Comparison of ENCODE assay signal across 28 cellular contexts in the genomic region with DNA sequence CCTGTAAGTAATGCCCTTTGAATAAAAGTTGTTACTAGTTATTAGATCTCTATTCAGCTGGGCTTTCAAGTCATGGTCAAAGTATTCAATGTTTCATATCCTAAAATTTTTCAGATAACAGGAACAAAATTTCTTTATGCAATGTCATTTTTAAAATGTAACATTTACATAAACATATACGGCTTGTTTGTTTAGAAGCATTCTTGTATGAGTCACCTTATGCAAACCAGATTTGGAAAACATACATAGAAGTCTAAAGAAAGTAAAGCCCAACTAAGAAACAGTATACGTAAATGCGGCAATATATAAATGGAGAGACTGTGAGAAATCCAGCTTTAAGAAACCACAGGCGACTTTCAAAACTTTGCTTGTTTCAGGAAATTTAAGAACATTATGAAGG.
"Had no signal": no experiment of that assay in that cellular context is flagged by ENCODE, and none has a peak within 500 bp of the region (broad histone marks: within the 10 kb centered on the region; RNA-seq: fewer than 3 reads in every experiment).

No MANE protein-coding gene starts in this region.

- H2AFZ ChIP-seq: neural progenitor cell, parathyroid adenoma had no signal

- FAIRE-seq: islet of Langerhans had no signal

- H3K27me3 ChIP-seq: ascending aorta, cardiac muscle cell, esophagus muscularis mucosa, foreskin keratinocyte, left lung, neural progenitor cell, suprapubic skin, tibial artery, upper lobe of right lung had no signal

- H3K36me3 ChIP-seq: cardiac muscle cell had no signal

- ATAC-seq: activated CD4-positive, alpha-beta T cell treated with anti-CD3 and anti-CD28 coated beads for 36 hours; activated CD8-positive, alpha-beta T cell treated with anti-CD3 and anti-CD28 coated beads, Interleukin-2, amount 10 ng/mL, durations not matched to agents 7 days and 5 days; activated naive CD4-positive, alpha-beta T cell treated with anti-CD3 and anti-CD28 coated beads, Interleukin-2, amount 50 U/mL, for 72 hours; activated T-cell treated with anti-CD3 and anti-CD28 coated beads, Interleukin-2, amount 50 U/mL, for 72 hours; foreskin keratinocyte; left lung; lower lobe of right lung; natural killer cell; psoas muscle; upper lobe of right lung had no signal

- H3K9ac ChIP-seq: neural progenitor cell, parathyroid adenoma had no signal

- H3K4me1 ChIP-seq: ascending aorta, left lung, lower lobe of right lung, neural progenitor cell, psoas muscle, upper lobe of right lung had no signal

- H3K4me2 ChIP-seq: neural progenitor cell had no signal

- DNase-seq: activated B cell treated with CpG ODN at 0.5 μM for 24 hours; activated CD4-positive, alpha-beta T cell treated with anti-CD3 and anti-CD28 coated beads for 36 hours; activated CD8-positive, alpha-beta T cell treated with anti-CD3 and anti-CD28 coated beads, Interleukin-2, amount 10 ng/mL, durations not matched to agents 7 days and 5 days; activated naive CD4-positive, alpha-beta T cell; activated T-cell treated with anti-CD3 and anti-CD28 coated beads for 4 hours; activated T-cell treated with anti-CD3 and anti-CD28 coated beads, Interleukin-2, amount 50 U/mL, for 72 hours; cerebellar nuclear complex; cortex of kidney; foreskin keratinocyte; left lung; lower lobe of right lung; mesenchymal stem cell; natural killer cell; occipital lobe; psoas muscle; stimulated activated CD4-positive, alpha-beta T cell treated with anti-CD3 and anti-CD28 coated beads, Interleukin-15, amount 100 ng/mL, for 24 hours; stimulated activated naive CD4-positive, alpha-beta T cell; T-helper 2 cell; tibial artery; upper lobe of right lung had no signal

- H3K27ac ChIP-seq: ascending aorta, cardiac muscle cell, esophagus muscularis mucosa, foreskin keratinocyte, left lung, lower lobe of right lung, neural progenitor cell, parathyroid adenoma, psoas muscle, suprapubic skin, tibial artery, upper lobe of right lung had no signal

- H3K4me3 ChIP-seq: ascending aorta, cardiac muscle cell, esophagus muscularis mucosa, left lung, lower lobe of right lung, neural progenitor cell, psoas muscle, suprapubic skin, tibial artery, upper lobe of right lung had no signal

- H3K9me3 ChIP-seq: ascending aorta, esophagus muscularis mucosa, left lung, lower lobe of right lung, psoas muscle, suprapubic skin, tibial artery, upper lobe of right lung had no signal
